Comparison of ENCODE assay signal across 12 cellular contexts in genomic region chrX:38052096-38052495, GRCh38. TPM values are rescaled to one million over a fixed set of nuclear protein-coding genes. Genes with fewer than 3 reads are reported as not detected.
DNase-seq lines count a peak whose midpoint lies in the region; ATAC-seq and TF ChIP-seq lines count a peak whose summit lies in the region.
"Had no signal": no experiment of that assay in that cellular context is flagged by ENCODE, and none has a peak within 500 bp of the region (broad histone marks: within the 10 kb centered on the region; RNA-seq: fewer than 3 reads in every experiment).

No MANE protein-coding gene starts in this region.

- no peaks in the 10 kb centered on the region for H3K36me3 ChIP-seq in kidney epithelial cell (ENCODE audit: control insufficient read depth, insufficient read depth, low read length)

- DNase-seq in Caki2 (ENCODE audit: low read depth) (peak; percentile 49), HS-5 (ENCODE audit: low read depth) (peak; percentile 72), amniotic epithelial cell (ENCODE audit: low read depth) (peak; percentile 84), kidney epithelial cell (ENCODE audit: low read depth) (peak; percentile 77), medulla oblongata (ENCODE audit: extremely low spot score) (no peak), KG1 (lab: John Stamatoyannopoulos, UW) (no peak), ecto neural progenitor cell (ENCODE audit: low spot score) (no peak)
- DNase-seq: central memory CD4-positive, alpha-beta T cell; H9; NCI-H1930 had no signal

- no peak for TF ChIP-seq CTCF in kidney epithelial cell (IDR thresholded peaks at IDR 0.05; ENCODE audit: insufficient read depth, low read length, poor library complexity, severe bottlenecking)

- no peak overlapping the region for H3K4me3 ChIP-seq in kidney epithelial cell (ENCODE audit: low read depth, low read length)

- no peaks in the 10 kb centered on the region for H3K27me3 ChIP-seq in kidney epithelial cell (ENCODE audit: control insufficient read depth, insufficient read depth, low read length)

- no peak for ATAC-seq in GM18519 (IDR thresholded peaks at IDR 0.05; ENCODE audit: low FRiP score, unreplicated experiment)

- in situ Hi-C loops in Caki2 (cut with HindIII; ENCODE audit: low pct_unique_long_range_greater_than_20kb, low sequenced_read_pairs) = no loop called here

RNA-seq across cellular contexts. Expression of gene SYTL5, which starts 45.7 kb away (rescaled TPM):
- not detected in 2 replicates for total RNA-seq in Caki2 (2014; rRNA removed; shearing (Covaris generic); ENCODE audit: low replicate concordance)
- 0.08 TPM in 1 of 2 replicates, not detected in the other for total RNA-seq in kidney epithelial cell
- total RNA-seq: natural killer cell treated with Interleukin-12 subunit alpha and Interleukin-12 subunit beta and Interleukin-15 and Interleukin-18, amount 100 ng/mL, for 72 hours had no signal

Comparison
In these comparisons a context has a peak if more than half of its experiments do, and no peak if none do; other contexts are left out.
1. DNase-seq: peak in Caki2 (single experiment), HS-5 (single experiment), amniotic epithelial cell (single experiment) and kidney epithelial cell (single experiment); none in medulla oblongata (single experiment), KG1 (single experiment) and ecto neural progenitor cell (single experiment).